ENCODE assay signal across 9 cellular contexts in genomic region chr15:72375501-72375845, GRCh38. TPM values are rescaled to one million over a fixed set of nuclear protein-coding genes. Genes with fewer than 3 reads are reported as not detected.
DNase-seq lines count a peak whose midpoint lies in the region; ATAC-seq and TF ChIP-seq lines count a peak whose summit lies in the region.
"Had no signal": no experiment of that assay in that cellular context is flagged by ENCODE, and none has a peak within 500 bp of the region (broad histone marks: within the 10 kb centered on the region; RNA-seq: fewer than 3 reads in every experiment).

No MANE protein-coding gene starts in this region.

- no peak for TF ChIP-seq CTCF in GM12875 (IDR thresholded peaks at IDR 0.05; ENCODE audit: borderline replicate concordance, insufficient read depth, low read depth, low read length)
- no peak for TF ChIP-seq CTCF in cardiac fibroblast (IDR thresholded peaks at IDR 0.05; ENCODE audit: low read depth, low read length)
- no peak for TF ChIP-seq CTCF in lower leg skin (IDR thresholded peaks at IDR 0.05)
- TF ChIP-seq CTCF in thoracic aorta (IDR thresholded peaks at IDR 0.05), result no peak

- H2AFZ ChIP-seq in Karpas-422 (ENCODE audit: low read length), result peak overlapping the region; percentile 89

- TF ChIP-seq POLR2A in lower leg skin (IDR thresholded peaks at IDR 0.05), result no peak

- peaks cover 51% of the 10 kb centered on the region for H3K79me2 ChIP-seq in Karpas-422 (ENCODE audit: low read length)

- H3K4me1 ChIP-seq in Karpas-422 (ENCODE audit: low read length) (peaks cover 21% of the 10 kb centered on the region), thoracic aorta (ENCODE audit: control insufficient read depth in 1 of 2, low read depth in 2 of 2) (peaks cover 17 to 21% of the 10 kb centered on the region in 2 donors)

- H3K9ac ChIP-seq in Karpas-422 (ENCODE audit: low read length), result peak overlapping the region; percentile 90

- no peaks in the 10 kb centered on the region for H3K9me2 ChIP-seq in Karpas-422 (replicated peaks; ENCODE audit: insufficient read depth, low read length)

- peak; percentile 45 for ATAC-seq in GM21825 (IDR thresholded peaks at IDR 0.05; ENCODE audit: unreplicated experiment)
- peak; percentile 42 for ATAC-seq in thoracic aorta (ENCODE audit: insufficient number of reproducible peaks, low FRiP score, low read depth)

- 0 to 1% methylated on average over 16 to 17 of the region's 17 CpGs for WGBS in lower leg skin, 2 donors

- no peaks in the 10 kb centered on the region for H3K27me3 ChIP-seq in Karpas-422 (ENCODE audit: low read length)
- no peaks in the 10 kb centered on the region for H3K27me3 ChIP-seq in thoracic aorta (replicated peaks; ENCODE audit: insufficient read depth)

- in situ Hi-C loops in KBM-7 (cut with MboI; ENCODE audit: low pct_unique_long_range_greater_than_20kb, low sequenced_read_pairs), result no loop called here

- H3K36me3 ChIP-seq in Karpas-422 (ENCODE audit: insufficient read depth, low read length) (0 out of 2 replicates have a peak, but pooled peaks cover 6% of the 10 kb centered on the region), thoracic aorta (no peaks in the 10 kb centered on the region)

- H3K4me3 ChIP-seq in GM12875 (ENCODE audit: low read depth, low read length), result peak overlapping the region; percentile 91
- peak overlapping the region; percentile 94 for H3K4me3 ChIP-seq in Karpas-422 (ENCODE audit: low read length)
- peak overlapping the region; percentile 81 to 92 for H3K4me3 ChIP-seq in cardiac fibroblast (replicated peaks in 1 of 2; ENCODE audit: low read depth in 2 of 2, low read length in 2 of 2)
- peak overlapping the region; percentile 58 for H3K4me3 ChIP-seq in lower leg skin (ENCODE audit: low read depth, poor library complexity, severe bottlenecking)
- H3K4me3 ChIP-seq in thoracic aorta, result peak overlapping the region; percentile 79

- intact Hi-C loops in lower leg skin (cut with DNase I; ENCODE audit: low total_unique reads), result no loop called here

- H3K4me2 ChIP-seq in Karpas-422 (ENCODE audit: low read depth, low read length, poor library complexity, severe bottlenecking), result peak overlapping the region; percentile 70

- no peaks in the 10 kb centered on the region for H3K9me3 ChIP-seq in Karpas-422 (ENCODE audit: low read length)
- H3K9me3 ChIP-seq in thoracic aorta, result no peaks in the 10 kb centered on the region

- DNase-seq in Karpas-422 (peak; percentile 69), cardiac fibroblast (ENCODE audit: low read depth in 2 of 2) (no peak), lower leg skin (ENCODE audit: low spot score in 2 of 2) (peak; percentile 30 to 91), thoracic aorta (ENCODE audit: low spot score) (no peak), UCSD-AML1 (lab: John Stamatoyannopoulos, UW; ENCODE audit: unreplicated experiment) (no peak), KBM-7 (no peak)

- H3K27ac ChIP-seq in Karpas-422 (ENCODE audit: low read length), result peak overlapping the region; percentile 25; the same call in 1 of the 2 replicates
- H3K27ac ChIP-seq in thoracic aorta, result peak overlapping the region; percentile 59 to 87

- no peaks in the 10 kb centered on the region for H4K20me1 ChIP-seq in Karpas-422 (ENCODE audit: insufficient read depth, low read depth, low read length)

RNA-seq across cellular contexts. Expression of gene HEXA, which starts 0.3 kb away (rescaled TPM):
- 75.7 and 120 TPM in 2 replicates for total RNA-seq in Karpas-422 (2014; rRNA removed; shearing (Covaris generic); ENCODE audit: low replicate concordance)
- total RNA-seq in lower leg skin (10 to 100 TPM; 35.7 to 61.2 (median 48.3) TPM), thoracic aorta (10 to 100 TPM; 79.5 to 89.8 TPM)

RNA-seq across cellular contexts. Expression of gene TMEM202, which starts 22.6 kb away (rescaled TPM):
- total RNA-seq in Karpas-422 (2014; rRNA removed; shearing (Covaris generic); ENCODE audit: low replicate concordance), result not detected in 2 replicates
- total RNA-seq in lower leg skin, result not detected
- not detected for total RNA-seq in thoracic aorta
- total RNA-seq: activated CD8-positive, alpha-beta memory T cell treated with anti-CD3 and anti-CD28 coated beads for 36 hours had no signal

RNA-seq across cellular contexts. Expression of gene CELF6, which starts 55.5 kb away (rescaled TPM):
- 4.4 and 4.6 TPM in 2 replicates for total RNA-seq in Karpas-422 (2014; rRNA removed; shearing (Covaris generic); ENCODE audit: low replicate concordance)
- total RNA-seq in lower leg skin (1 to 10 TPM; 1.2 to 1.8 (median 1.5) TPM), thoracic aorta (1 to 10 TPM; 2.3 to 4.1 TPM)

Comparison
In these comparisons a context has a peak if more than half of its experiments do, and no peak if none do; other contexts are left out.
1. DNase-seq: peak in Karpas-422 (single experiment) and lower leg skin (2 of 2); none in cardiac fibroblast (0 of 2), thoracic aorta (single experiment), UCSD-AML1 (single experiment) and KBM-7 (single experiment).
2. Peak in every context shown above with its lines, with median percentiles within 50 percentile points of each other: H3K4me3 ChIP-seq.